Comparison of ENCODE assay signal across 21 cellular contexts in genomic region chr11:62193954-62194353, GRCh38. TPM values are rescaled to one million over a fixed set of nuclear protein-coding genes. Genes with fewer than 3 reads are reported as not detected.
DNase-seq lines count a peak whose midpoint lies in the region; ATAC-seq, FAIRE-seq and TF ChIP-seq lines count a peak whose summit lies in the region.
"Had no signal": no experiment of that assay in that cellular context is flagged by ENCODE, and none has a peak within 500 bp of the region (broad histone marks: within the 10 kb centered on the region; RNA-seq: fewer than 3 reads in every experiment).

No MANE protein-coding gene starts in this region.

- SMC1A ChIA-PET in GM12878 (lab: Charles Lee; ENCODE audit: uncharacterized antibody, unreplicated experiment), result no interaction called here

- 10% methylated on average over 4 of the region's 4 CpGs for WGBS in GM12878 (ENCODE audit: insufficient coverage, insufficient replicate concordance, low lambda C conversion rate, missing lambda C conversion rate)
- 60 to 75% methylated on average over 4 of the region's 4 CpGs for WGBS in sigmoid colon, 2 donors

- no peaks in the 10 kb centered on the region for H3K79me2 ChIP-seq in GM12878 (ENCODE audit: control insufficient read depth, insufficient read depth, low read length)

- DNase-seq in Daoy (ENCODE audit: low read depth), result peak; percentile 23
- DNase-seq in HT1080 (ENCODE audit: low read depth), result peak; percentile 15
- DNase-seq in GM12878 (ENCODE audit: low read depth, low spot score), result no peak
- no peak for DNase-seq in left lung
- DNase-seq in mesenteric fat pad (ENCODE audit: low spot score), result no peak
- DNase-seq in sigmoid colon, result no peak
- no peak for DNase-seq in NCI-H2107 treated with DMSO at 0.1 percent for 48 hours (lab: John Stamatoyannopoulos, UW; ENCODE audit: unreplicated experiment)
- DNase-seq: activated CD4-positive, alpha-beta T cell treated with anti-CD3 and anti-CD28 coated beads, Interleukin-2, amount 10 ng/mL, durations not matched to agents 7 days and 5 days; activated T-cell treated with anti-CD3 and anti-CD28 coated beads, Interleukin-2, amount 50 U/mL, for 24 hours; brain microvascular endothelial cell; head of caudate nucleus; NCI-H1436; occipital lobe; stimulated activated CD4-positive, alpha-beta T cell treated with anti-CD3 and anti-CD28 coated beads, Interleukin-1b, Interleukin-23, amount 100 ng/mL, for 48 hours had no signal

- intact Hi-C loops in GM12878 (cut with micrococcal nuclease; ENCODE audit: unreplicated experiment), result no loop called here
- intact Hi-C loops in left lung (cut with DNase I), result no loop called here
- intact Hi-C loops in sigmoid colon (cut with DNase I), result no loop called here

- BruUV-seq in GM12878 (replicated peaks; lab: Mats Ljungman, UMichigan), result no TSS peak

- no peak overlapping the region for H3K27ac ChIP-seq in GM12878 (ENCODE audit: control insufficient read depth, insufficient read depth)
- H3K27ac ChIP-seq in left lung, result no peak overlapping the region
- no peak overlapping the region for H3K27ac ChIP-seq in sigmoid colon
- H3K27ac ChIP-seq: brain microvascular endothelial cell, vagina had no signal

- no peak overlapping the region for H3K9ac ChIP-seq in GM12878 (ENCODE audit: control insufficient read depth, insufficient read depth, low read length)

- ATAC-seq in GM12878 (no peak; the same call in 2 of the 3 replicates), left lung (peak; percentile 33), HG03432 (IDR thresholded peaks at IDR 0.05; ENCODE audit: unreplicated experiment) (no peak)
- ATAC-seq: sciatic nerve had no signal

- in situ Hi-C loops in GM12878 (cut with MboI), result no loop called here

- no peaks in the 10 kb centered on the region for H3K9me3 ChIP-seq in GM12878 (replicated peaks; ENCODE audit: control insufficient read depth, insufficient read depth, low read length)
- no peaks in the 10 kb centered on the region for H3K9me3 ChIP-seq in left lung
- no peaks in the 10 kb centered on the region for H3K9me3 ChIP-seq in sigmoid colon
- H3K9me3 ChIP-seq: vagina had no signal

- no peaks in the 10 kb centered on the region for H3K36me3 ChIP-seq in GM12878 (ENCODE audit: control insufficient read depth in 2 of 2, insufficient read depth in 2 of 2, low read length in 1 of 2)
- H3K36me3 ChIP-seq in left lung, result no peaks in the 10 kb centered on the region
- no peaks in the 10 kb centered on the region for H3K36me3 ChIP-seq in sigmoid colon
- H3K36me3 ChIP-seq: brain microvascular endothelial cell, vagina had no signal

- CTCF ChIA-PET in GM12878 (lab: Yijun Ruan, JAX), result interaction anchor here (0.8 kb wide), 1 partner anchor 22 kb away, joined by 4 read pairs; no protein-coding TSS in a partner anchor

- H3K4me2 ChIP-seq in GM12878 (ENCODE audit: control insufficient read depth, insufficient read depth), result no peak overlapping the region

- TF ChIP-seq CTCF in GM12878 (IDR thresholded peaks at IDR 0.05 in 2 of 3, conservative IDR thresholded peaks at IDR 0.05 in 1 of 3; ENCODE audit: control insufficient read depth in 2 of 3, extremely low read depth in 1 of 3, insufficient read depth in 1 of 3, low read depth in 3 of 3, low read length in 3 of 3) (no peak), left lung (IDR thresholded peaks at IDR 0.05) (no peak), sigmoid colon (IDR thresholded peaks at IDR 0.05) (no peak)

- no peak for TF ChIP-seq RAD21 in GM12878 (IDR thresholded peaks at IDR 0.05; ENCODE audit: insufficient read depth, low read depth, low read length)

- POLR2A ChIA-PET in GM12878 (lab: Charles Lee), result no interaction called here

- RAD21 ChIA-PET in GM12878 (lab: Charles Lee; ENCODE audit: unreplicated experiment), result no interaction called here

- no peak for TF ChIP-seq POLR2A in GM12878 (IDR thresholded peaks at IDR 0.05; ENCODE audit: low read depth, low read length)
- no peak for TF ChIP-seq POLR2A in sigmoid colon (IDR thresholded peaks at IDR 0.05)

- H2AFZ ChIP-seq in GM12878 (ENCODE audit: control insufficient read depth, low read depth, low read length), result no peak overlapping the region

- H3K4me1 ChIP-seq in GM12878 (ENCODE audit: control insufficient read depth, insufficient read depth, low read length) (no peaks in the 10 kb centered on the region), left lung (no peaks in the 10 kb centered on the region), sigmoid colon (no peaks in the 10 kb centered on the region)
- H3K4me1 ChIP-seq: vagina had no signal

- H4K20me1 ChIP-seq in GM12878 (ENCODE audit: control insufficient read depth, insufficient read depth), result no peaks in the 10 kb centered on the region

- H3K27me3 ChIP-seq in GM12878 (replicated peaks in 1 of 2; ENCODE audit: control insufficient read depth in 2 of 2, insufficient read depth in 2 of 2, low read length in 1 of 2), result peaks cover 2 to 3% of the 10 kb centered on the region in 2 experiments; a peak in 3 of 4 replicates
- H3K27me3 ChIP-seq in left lung, result peaks cover 0 to 49% of the 10 kb centered on the region in 2 donors
- peaks cover 3 to 14% (median 4%) of the 10 kb centered on the region in 3 donors for H3K27me3 ChIP-seq in sigmoid colon
- H3K27me3 ChIP-seq: brain microvascular endothelial cell, vagina had no signal

- TF ChIP-seq EP300 in GM12878 (IDR thresholded peaks at IDR 0.05; ENCODE audit: borderline replicate concordance in 1 of 2, control insufficient read depth in 1 of 2, low read depth in 2 of 2, low read length in 2 of 2) (no peak), sigmoid colon (IDR thresholded peaks at IDR 0.05) (no peak)

- FAIRE-seq in GM12878 (lab: Jason Lieb, UNC), result no peak
- FAIRE-seq: RCC 7860 had no signal

- H3K4me3 ChIP-seq in GM12878 (no peak overlapping the region), left lung (no peak overlapping the region), sigmoid colon (no peak overlapping the region)
- H3K4me3 ChIP-seq: vagina had no signal

RNA-seq across cellular contexts. Expression of gene SCGB1D1, which starts 3.9 kb away (rescaled TPM):
- not detected in 2 replicates for total RNA-seq in Daoy (2014; rRNA removed; shearing (Covaris generic))
- not detected in 2 replicates for total RNA-seq in HT1080 (2014; rRNA removed; shearing (Covaris generic))
- not detected in 2 replicates for polyA plus RNA-seq in HT1080 (2015; cell fraction: cytosol; rRNA removed)
- not detected in 2 replicates for polyA plus RNA-seq in HT1080 (2015; cell fraction: nucleus; rRNA removed)
- total RNA-seq in GM12878 (2013; cell fraction: nucleolus; rRNA removed), result not detected in 2 replicates
- not detected in 2 replicates for total RNA-seq in GM12878 (2014; rRNA removed)
- total RNA-seq in GM12878 (2014; rRNA removed; fragmentation: Illumina TruSeq; extraction: Trizol), result not detected in 2 replicates
- not detected in 2 replicates for total RNA-seq in GM12878 (2021)
- not detected for polyA plus RNA-seq in GM12878 (2011; ENCODE audit: low read depth)
- polyA plus RNA-seq in GM12878 (2011; rRNA removed), result not detected in 2 replicates
- not detected in 2 replicates for polyA plus RNA-seq in GM12878 (2011; cell fraction: cytosol; rRNA removed)
- polyA plus RNA-seq in GM12878 (2011; cell fraction: nucleus; rRNA removed), result not detected in 2 replicates
- not detected in 2 replicates for polyA plus RNA-seq in GM12878 (2012)
- polyA plus RNA-seq in GM12878 (2014; fragmentation: Illumina TruSeq; extraction: Trizol), result not detected in 2 replicates
- not detected for polyA plus RNA-seq in GM12878 (2014; fragmentation: Nextera tagmentation; extraction: Ambion mirVana)
- polyA plus RNA-seq in GM12878 (2014; rRNA removed), result not detected in 2 replicates
- polyA plus RNA-seq in GM12878 (2016; fragmentation: Nextera tagmentation; extraction: Ambion mirVana), result not detected
- polyA minus RNA-seq in GM12878 (2011; rRNA and poly(A)+ RNA removed), result not detected in 2 replicates
- polyA minus RNA-seq in GM12878 (2011; cell fraction: cytosol; rRNA and poly(A)+ RNA removed), result not detected in 2 replicates
- not detected in 2 replicates for polyA minus RNA-seq in GM12878 (2011; cell fraction: nucleus; rRNA and poly(A)+ RNA removed)
- total RNA-seq in left lung, result not detected
- total RNA-seq in mesenteric fat pad, result not detected
- not detected for total RNA-seq in sigmoid colon
- not detected for polyA plus RNA-seq in sigmoid colon
- total RNA-seq: activated CD4-positive, alpha-beta T cell treated with anti-CD3 and anti-CD28 coated beads, Interleukin-2, amount 10 ng/mL, durations not matched to agents 7 days and 5 days; G401; kidney epithelial cell; mucosa of gallbladder; occipital lobe; sciatic nerve; vagina had no signal

RNA-seq across cellular contexts. Expression of gene SCGB2A1, which starts 14.5 kb away (rescaled TPM):
- total RNA-seq in Daoy (2014; rRNA removed; shearing (Covaris generic)), result not detected in 2 replicates
- not detected in 2 replicates for total RNA-seq in HT1080 (2014; rRNA removed; shearing (Covaris generic))
- not detected in 2 replicates for polyA plus RNA-seq in HT1080 (2015; cell fraction: cytosol; rRNA removed)
- polyA plus RNA-seq in HT1080 (2015; cell fraction: nucleus; rRNA removed), result not detected in 2 replicates
- not detected in 2 replicates for total RNA-seq in GM12878 (2013; cell fraction: nucleolus; rRNA removed)
- total RNA-seq in GM12878 (2014; rRNA removed) (not detected in 2 replicates), GM12878 (2014; rRNA removed; fragmentation: Illumina TruSeq; extraction: Trizol) (not detected in 2 replicates), GM12878 (2021) (not detected in 2 replicates), left lung (1 to 10 TPM in 1 of 2 donors, not detected in 1; 3.4 TPM), mesenteric fat pad (not detected), sigmoid colon (not detected)
- not detected for polyA plus RNA-seq in GM12878 (2011; ENCODE audit: low read depth)
- polyA plus RNA-seq in GM12878 (2011; rRNA removed) (not detected in 2 replicates), GM12878 (2014; fragmentation: Illumina TruSeq; extraction: Trizol) (not detected in 2 replicates), GM12878 (2014; fragmentation: Nextera tagmentation; extraction: Ambion mirVana) (not detected), GM12878 (2014; rRNA removed) (not detected in 2 replicates), GM12878 (2016; fragmentation: Nextera tagmentation; extraction: Ambion mirVana) (not detected), sigmoid colon (10 to 100 TPM in 1 of 3 donors, 1 to 10 TPM in 2; 3.6 to 35.4 (median 9.9) TPM)
- not detected in 2 replicates for polyA plus RNA-seq in GM12878 (2011; cell fraction: cytosol; rRNA removed)
- polyA plus RNA-seq in GM12878 (2011; cell fraction: nucleus; rRNA removed), result not detected in 2 replicates
- not detected in 2 replicates for polyA plus RNA-seq in GM12878 (2012)
- not detected in 2 replicates for polyA minus RNA-seq in GM12878 (2011; rRNA and poly(A)+ RNA removed)
- not detected in 2 replicates for polyA minus RNA-seq in GM12878 (2011; cell fraction: cytosol; rRNA and poly(A)+ RNA removed)
- polyA minus RNA-seq in GM12878 (2011; cell fraction: nucleus; rRNA and poly(A)+ RNA removed), result not detected in 2 replicates
- total RNA-seq: activated CD4-positive, alpha-beta T cell treated with anti-CD3 and anti-CD28 coated beads, Interleukin-2, amount 10 ng/mL, durations not matched to agents 7 days and 5 days; G401; kidney epithelial cell; occipital lobe; sciatic nerve; vagina had no signal

RNA-seq across cellular contexts. Expression of gene SCGB1D2, which starts 48.1 kb away (rescaled TPM):
- total RNA-seq in Daoy (2014; rRNA removed; shearing (Covaris generic)), result not detected in 2 replicates
- total RNA-seq in HT1080 (2014; rRNA removed; shearing (Covaris generic)), result not detected in 2 replicates
- polyA plus RNA-seq in HT1080 (2015; cell fraction: cytosol; rRNA removed), result not detected in 2 replicates
- polyA plus RNA-seq in HT1080 (2015; cell fraction: nucleus; rRNA removed), result not detected in 2 replicates
- not detected in 2 replicates for total RNA-seq in GM12878 (2013; cell fraction: nucleolus; rRNA removed)
- total RNA-seq in GM12878 (2014; rRNA removed) (not detected in 2 replicates), GM12878 (2014; rRNA removed; fragmentation: Illumina TruSeq; extraction: Trizol) (not detected in 2 replicates), GM12878 (2021) (not detected in 2 replicates), left lung (not detected), mesenteric fat pad (not detected), sigmoid colon (not detected)
- polyA plus RNA-seq in GM12878 (2011; ENCODE audit: low read depth), result not detected
- polyA plus RNA-seq in GM12878 (2011; rRNA removed) (not detected in 2 replicates), GM12878 (2014; fragmentation: Illumina TruSeq; extraction: Trizol) (not detected in 2 replicates), GM12878 (2014; fragmentation: Nextera tagmentation; extraction: Ambion mirVana) (not detected), GM12878 (2014; rRNA removed) (not detected in 2 replicates), GM12878 (2016; fragmentation: Nextera tagmentation; extraction: Ambion mirVana) (under 1 TPM in 1 of 2 experiments, not detected in 1; 0.48 TPM), sigmoid colon (not detected)
- polyA plus RNA-seq in GM12878 (2011; cell fraction: cytosol; rRNA removed), result not detected in 2 replicates
- not detected in 2 replicates for polyA plus RNA-seq in GM12878 (2011; cell fraction: nucleus; rRNA removed)
- polyA plus RNA-seq in GM12878 (2012), result not detected in 2 replicates
- not detected in 2 replicates for polyA minus RNA-seq in GM12878 (2011; rRNA and poly(A)+ RNA removed)
- polyA minus RNA-seq in GM12878 (2011; cell fraction: cytosol; rRNA and poly(A)+ RNA removed), result not detected in 2 replicates
- polyA minus RNA-seq in GM12878 (2011; cell fraction: nucleus; rRNA and poly(A)+ RNA removed), result not detected in 2 replicates
- total RNA-seq: activated CD4-positive, alpha-beta T cell treated with anti-CD3 and anti-CD28 coated beads, Interleukin-2, amount 10 ng/mL, durations not matched to agents 7 days and 5 days; G401; kidney epithelial cell; mucosa of gallbladder; occipital lobe; sciatic nerve; vagina had no signal

Comparison
In these comparisons a context has a peak if more than half of its experiments do, and no peak if none do; other contexts are left out.
1. DNase-seq: peak in Daoy (single experiment) and HT1080 (single experiment); none in GM12878 (single experiment), left lung (0 of 2), mesenteric fat pad (single experiment), sigmoid colon (single experiment) and NCI-H2107 treated with DMSO at 0.1 percent for 48 hours (single experiment).